Comparison of ENCODE assay signal across 8 cellular contexts in the genomic region with DNA sequence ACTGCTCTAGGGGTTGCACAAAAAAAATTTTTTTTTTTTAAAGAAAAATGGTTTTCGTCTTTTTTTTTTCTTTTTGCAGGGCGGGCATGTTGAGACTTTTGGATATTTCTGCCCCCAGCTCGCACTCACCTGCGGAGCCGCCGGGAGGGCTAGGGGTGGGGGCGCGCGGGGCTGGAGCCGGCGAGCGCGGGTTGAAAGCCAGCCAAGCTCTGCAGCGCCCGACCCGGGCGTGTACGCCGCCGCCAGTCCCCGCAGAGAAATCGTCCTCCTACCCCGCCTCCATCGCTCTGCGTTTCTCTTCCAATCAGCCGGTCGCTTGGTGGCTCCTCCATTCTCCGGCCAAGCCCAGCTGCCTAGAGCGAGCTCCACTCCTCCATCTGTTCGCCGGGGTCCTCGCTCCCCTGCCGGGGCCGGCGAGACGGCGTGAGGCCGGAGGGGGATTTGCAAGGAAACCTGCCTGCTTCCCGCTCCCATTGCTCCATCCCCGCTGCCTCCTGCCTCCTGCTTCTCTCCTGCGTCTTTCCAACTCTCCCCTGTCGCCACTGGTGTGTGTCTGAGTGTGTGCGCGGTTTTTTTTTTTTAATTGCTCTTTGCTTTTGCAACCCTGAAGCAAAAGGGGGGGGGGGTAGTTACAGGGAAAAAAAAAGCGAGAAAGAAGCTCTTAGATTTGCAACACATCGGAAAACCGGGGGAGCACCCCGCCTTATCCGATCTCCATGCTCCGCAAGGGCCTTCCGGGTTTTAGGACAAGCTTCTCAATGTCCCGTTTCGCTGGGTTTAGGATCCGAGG. TPM values are rescaled to one million over a fixed set of nuclear protein-coding genes. Genes with fewer than 3 reads are reported as not detected.
A peak's percentile ranks its signal among the peaks of the same experiment; 100 is the strongest.
DNase-seq lines count a peak whose midpoint lies in the region; ATAC-seq, FAIRE-seq and TF ChIP-seq lines count a peak whose summit lies in the region.

No MANE protein-coding gene starts in this region.

- CTCF ChIA-PET in A549 (lab: Yijun Ruan, JAX), result interaction anchor here (0.8 to 11.1 kb wide), 30 partner anchors 8 to 302 kb away, joined by 3 to 135 read pairs (median 4); a partner anchor contains a TSS

- peak overlapping the region; percentile 85 to 96 (median 87) for H3K9ac ChIP-seq in skeletal muscle tissue (ENCODE audit: low read depth in 1 of 3, low read length in 3 of 3)

- TF ChIP-seq RAD21 in A549 (conservative IDR thresholded peaks at IDR 0.05 in 1 of 2, IDR thresholded peaks at IDR 0.05 in 1 of 2), result no peak

- H3K27ac ChIP-seq in A549 (peak overlapping the region; percentile 97 to 99), VCaP (peak overlapping the region; percentile 100), skeletal muscle tissue (ENCODE audit: low read depth, low read length) (peak overlapping the region; percentile 87)

- peak overlapping the region; percentile 89 to 96 (median 91) for H3K27ac Mint-ChIP-seq in immature natural killer cell

- peaks cover 33 to 34% of the 10 kb centered on the region in 2 donors for H3K4me1 Mint-ChIP-seq in immature natural killer cell

- H3K4me1 ChIP-seq in A549 (peaks cover 29% of the 10 kb centered on the region), skeletal muscle tissue (ENCODE audit: control insufficient read depth in 3 of 3, insufficient read depth in 3 of 3, low read length in 3 of 3) (peaks cover 40 to 42% (median 41%) of the 10 kb centered on the region in 3 donors)

- H3K36me3 Mint-ChIP-seq in immature natural killer cell, result peaks cover 0 to 5% (median 0%) of the 10 kb centered on the region in 3 donors

- peak; percentile 31 to 74 for ATAC-seq in A549
- no peak for ATAC-seq in GM21526 (IDR thresholded peaks at IDR 0.05; ENCODE audit: low FRiP score, unreplicated experiment)

- H3K9me3 ChIP-seq in A549 (no peaks in the 10 kb centered on the region), skeletal muscle tissue (ENCODE audit: control insufficient read depth in 3 of 3, low read length in 3 of 3) (no peaks in the 10 kb centered on the region)

- POLR2A ChIA-PET in A549 (lab: Yijun Ruan, JAX), result interaction anchor here (0.6 to 2.2 kb wide), 24 partner anchors 10 to 402 kb away, joined by 3 to 20 read pairs (median 4); a partner anchor contains a TSS

- peaks cover 10 to 23% (median 20%) of the 10 kb centered on the region in 3 donors for H3K27me3 Mint-ChIP-seq in immature natural killer cell (ENCODE audit: low read depth in 3 of 3)

- peak overlapping the region; percentile 86 for H3K4me2 ChIP-seq in A549

- TF ChIP-seq POLR2A in A549 (IDR thresholded peaks at IDR 0.05; ENCODE audit: low read length), result peak; percentile 74

- TF ChIP-seq CTCF in A549 (IDR thresholded peaks at IDR 0.05), result no peak; the same call in 2 of the 3 replicates
- TF ChIP-seq CTCF in VCaP (conservative IDR thresholded peaks at IDR 0.05), result no peak
- no peak for TF ChIP-seq CTCF in cardiac fibroblast (IDR thresholded peaks at IDR 0.05; ENCODE audit: low read depth, low read length)

- 1% methylated on average over 54 of the region's 54 CpGs for WGBS in A549 (ENCODE audit: missing lambda C conversion rate)

- peaks cover 9 to 12% (median 9%) of the 10 kb centered on the region in 3 donors for H3K36me3 ChIP-seq in skeletal muscle tissue (ENCODE audit: control insufficient read depth in 3 of 3, insufficient read depth in 3 of 3, low read length in 3 of 3)

- FAIRE-seq in A549 (lab: Jason Lieb, UNC), result no peak
- FAIRE-seq in GM19239 (lab: Jason Lieb, UNC), result peak; percentile 64

- TF ChIP-seq EP300 in A549 (IDR thresholded peaks at IDR 0.05), result no peak

- no peaks in the 10 kb centered on the region for H3K9me3 Mint-ChIP-seq in immature natural killer cell

- H3K4me3 ChIP-seq in A549 (peak overlapping the region; percentile 89), cardiac fibroblast (replicated peaks in 1 of 2; ENCODE audit: low read depth in 2 of 2, low read length in 2 of 2) (peak overlapping the region; percentile 89), skeletal muscle tissue (ENCODE audit: low read length in 3 of 3) (peak overlapping the region; percentile 81 to 91 (median 89))

- H3K27me3 ChIP-seq in skeletal muscle tissue (ENCODE audit: control insufficient read depth in 3 of 3, insufficient read depth in 3 of 3, low read length in 3 of 3), result no peaks in the 10 kb centered on the region

- H3K4me3 Mint-ChIP-seq in immature natural killer cell, result peak overlapping the region; percentile 90 to 98 (median 91)

- peak; percentile 82 to 85 for DNase-seq in A549 (ENCODE audit: low read depth in 1 of 2, low spot score in 1 of 2)
- DNase-seq in GM19239 (ENCODE audit: insufficient read length, low spot score), result peak; percentile 68
- peak; percentile 74 for DNase-seq in NCI-H2196 treated with DMSO at 0.1 percent for 48 hours (lab: John Stamatoyannopoulos, UW; ENCODE audit: unreplicated experiment)
- peak; percentile 81 to 86 for DNase-seq in cardiac fibroblast (ENCODE audit: low read depth in 2 of 2)
- peak; percentile 72 for DNase-seq in immature natural killer cell

TF ChIP-seq in A549, 52 proteins besides CTCF, POLR2A, EP300 and RAD21:
- TF ChIP-seq PHF8 (IDR thresholded peaks at IDR 0.05; ENCODE audit: borderline replicate concordance, low read depth) (0 out of 2 replicates have a peak, but pooled peaks have one; percentile 9), ESRRA (IDR thresholded peaks at IDR 0.05; ENCODE audit: borderline replicate concordance, low read length) (no peak), EHF (CRISPR knock-in tag; IDR thresholded peaks at IDR 0.05) (no peak), JUN (IDR thresholded peaks at IDR 0.05) (peak in 1 of 2 experiments; percentile 2; a peak in 3 of 5 replicates), CEBPB (IDR thresholded peaks at IDR 0.05) (no peak), RNF2 (IDR thresholded peaks at IDR 0.05; ENCODE audit: borderline replicate concordance, low read depth) (peak; percentile 64; the same call in 1 of the 2 replicates), MAZ (IDR thresholded peaks at IDR 0.05; ENCODE audit: borderline replicate concordance, low read depth, low read length) (no peak)
- TF ChIP-seq, protein P1, sequence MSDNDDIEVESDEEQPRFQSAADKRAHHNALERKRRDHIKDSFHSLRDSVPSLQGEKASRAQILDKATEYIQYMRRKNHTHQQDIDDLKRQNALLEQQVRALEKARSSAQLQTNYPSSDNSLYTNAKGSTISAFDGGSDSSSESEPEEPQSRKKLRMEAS (IDR thresholded peaks at IDR 0.05), result 0 out of 2 replicates have a peak, but pooled peaks have one; percentile 18

RNA-seq across cellular contexts. Expression of a gene that starts 1.8 kb away (rescaled TPM):
- polyA plus RNA-seq in A549 (2011; rRNA removed) (39.8 and 44.0 TPM in 2 replicates), A549 (2017; fragmentation: RNase III; extraction: RNeasy Plus Mini Kit Qiagen cat#74134 plus additional on column Dnase treatment) (75.0 to 76.2 TPM (median 75.5 TPM) in 3 replicates), immature natural killer cell (10 to 100 TPM in 2 of 3 donors, 1 to 10 TPM in 1; 7.2 to 68.8 (median 21.6) TPM)
- 37.0 and 41.6 TPM in 2 replicates for polyA plus RNA-seq in A549 (2012; cell fraction: cytosol; rRNA removed)
- 36.1 and 47.3 TPM in 2 replicates for polyA plus RNA-seq in A549 (2012; cell fraction: nucleus; rRNA removed)
- 28.2 and 29.7 TPM in 2 replicates for polyA minus RNA-seq in A549 (2011; rRNA and poly(A)+ RNA removed)
- total RNA-seq in skeletal muscle tissue, result 51.7 TPM

RNA-seq across cellular contexts. Expression of a gene that starts 21.6 kb away (rescaled TPM):
- 65.7 and 72.7 TPM in 2 replicates for polyA plus RNA-seq in A549 (2011; rRNA removed)
- 39.3 and 52.4 TPM in 2 replicates for polyA plus RNA-seq in A549 (2012; cell fraction: cytosol; rRNA removed)
- polyA plus RNA-seq in A549 (2012; cell fraction: nucleus; rRNA removed), result 84.7 and 105 TPM in 2 replicates
- 54.0 to 66.2 TPM (median 60.5 TPM) in 3 replicates for polyA plus RNA-seq in A549 (2017; fragmentation: RNase III; extraction: RNeasy Plus Mini Kit Qiagen cat#74134 plus additional on column Dnase treatment)
- polyA minus RNA-seq in A549 (2011; rRNA and poly(A)+ RNA removed), result 67.2 and 79.1 TPM in 2 replicates
- polyA plus RNA-seq in immature natural killer cell, result 10 to 100 TPM in 1 of 3 donors, 1 to 10 TPM in 2; 5.1 to 11.9 (median 6.8) TPM
- total RNA-seq in skeletal muscle tissue, result 21.4 TPM

RNA-seq across cellular contexts. Expression of a gene that starts 34.5 kb away (rescaled TPM):
- polyA plus RNA-seq in A549 (2011; rRNA removed), result 36.2 and 43.3 TPM in 2 replicates
- 37.3 and 45.4 TPM in 2 replicates for polyA plus RNA-seq in A549 (2012; cell fraction: cytosol; rRNA removed)
- 104 and 115 TPM in 2 replicates for polyA plus RNA-seq in A549 (2012; cell fraction: nucleus; rRNA removed)
- polyA plus RNA-seq in A549 (2017; fragmentation: RNase III; extraction: RNeasy Plus Mini Kit Qiagen cat#74134 plus additional on column Dnase treatment), result 37.6 to 44.4 TPM (median 42.0 TPM) in 3 replicates
- polyA minus RNA-seq in A549 (2011; rRNA and poly(A)+ RNA removed), result 29.9 and 32.2 TPM in 2 replicates
- 10 to 100 TPM; 20.2 to 32.8 (median 26.5) TPM for polyA plus RNA-seq in immature natural killer cell
- total RNA-seq in skeletal muscle tissue, result 24.0 TPM

RNA-seq across cellular contexts. Expression of a gene that starts 46.7 kb away (rescaled TPM):
- polyA plus RNA-seq in A549 (2011; rRNA removed), result 0.03 TPM in 1 of 2 replicates, not detected in the other
- 0.01 TPM in 1 of 2 replicates, not detected in the other for polyA plus RNA-seq in A549 (2012; cell fraction: cytosol; rRNA removed)
- polyA plus RNA-seq in A549 (2012; cell fraction: nucleus; rRNA removed), result 0.02 and 0.21 TPM in 2 replicates
- polyA plus RNA-seq in A549 (2017; fragmentation: RNase III; extraction: RNeasy Plus Mini Kit Qiagen cat#74134 plus additional on column Dnase treatment), result not detected in 3 replicates
- not detected in 2 replicates for polyA minus RNA-seq in A549 (2011; rRNA and poly(A)+ RNA removed)
- under 1 TPM in 1 of 3 donors, not detected in 2; 0.23 TPM for polyA plus RNA-seq in immature natural killer cell
- total RNA-seq in skeletal muscle tissue, result 47.0 TPM

RNA-seq across cellular contexts. Expression of a gene that starts 50.8 kb away (rescaled TPM):
- polyA plus RNA-seq in A549 (2011; rRNA removed) (0.05 TPM in 1 of 2 replicates, not detected in the other), A549 (2017; fragmentation: RNase III; extraction: RNeasy Plus Mini Kit Qiagen cat#74134 plus additional on column Dnase treatment) (0.12 to 0.16 TPM (median 0.15 TPM) in 3 replicates), immature natural killer cell (under 1 TPM in 1 of 3 donors, not detected in 2; 0.27 TPM)
- 0.04 and 0.06 TPM in 2 replicates for polyA plus RNA-seq in A549 (2012; cell fraction: cytosol; rRNA removed)
- 0.67 and 0.69 TPM in 2 replicates for polyA plus RNA-seq in A549 (2012; cell fraction: nucleus; rRNA removed)
- polyA minus RNA-seq in A549 (2011; rRNA and poly(A)+ RNA removed), result not detected in 2 replicates
- 4.7 TPM for total RNA-seq in skeletal muscle tissue
